In the genomic region with DNA sequence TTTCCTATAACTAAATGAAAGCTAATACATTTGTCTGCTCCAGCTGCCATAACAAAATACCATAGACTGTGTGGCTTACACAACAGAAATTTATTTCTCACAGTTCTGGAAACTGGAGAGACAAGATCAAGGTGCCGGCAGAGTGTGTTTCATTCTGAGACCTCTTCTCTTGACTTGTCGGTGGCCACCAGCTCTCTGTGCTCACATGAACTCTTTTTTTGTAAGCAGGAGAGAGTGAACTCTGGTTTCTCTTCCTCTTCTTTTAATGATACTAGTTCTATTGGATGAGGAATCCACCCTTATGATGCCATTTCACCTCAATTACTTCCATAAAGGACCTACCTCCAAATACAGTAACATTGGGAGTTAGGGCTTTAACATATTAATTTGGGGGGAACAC, we compare ENCODE assay signal across 11 cellular contexts. TPM values are rescaled to one million over a fixed set of nuclear protein-coding genes. Genes with fewer than 3 reads are reported as not detected.
DNase-seq lines count a peak whose midpoint lies in the region; ATAC-seq lines count a peak whose summit lies in the region.
"Had no signal": no experiment of that assay in that cellular context is flagged by ENCODE, and none has a peak within 500 bp of the region (broad histone marks: within the 10 kb centered on the region; RNA-seq: fewer than 3 reads in every experiment).

No MANE protein-coding gene starts in this region.

- no peak for DNase-seq in kidney glomerular epithelial cell (lab: John Stamatoyannopoulos, UW)
- DNase-seq in G401 (ENCODE audit: low spot score): no peak
- no peak for DNase-seq in stimulated activated CD4-positive, alpha-beta T cell treated with anti-CD3 and anti-CD28 coated beads, Interleukin-15, amount 100 ng/mL, for 24 hours
- no peak for DNase-seq in AG08396 (ENCODE audit: low spot score)
- DNase-seq: NCI-H2171 had no signal

- peaks cover 65% of the 10 kb centered on the region for H3K4me1 Mint-ChIP-seq in dendritic cell treated with granulocyte-macrophage colony-stimulating factor and Interleukin-4, amounts not matched to agents 40 ng/mL and 50 ng/mL, for 4 days (ENCODE audit: low read depth)

- no peaks in the 10 kb centered on the region for H3K27me3 Mint-ChIP-seq in dendritic cell treated with granulocyte-macrophage colony-stimulating factor and Interleukin-4, amounts not matched to agents 40 ng/mL and 50 ng/mL, for 4 days

- no peaks in the 10 kb centered on the region for H3K9me3 Mint-ChIP-seq in dendritic cell treated with granulocyte-macrophage colony-stimulating factor and Interleukin-4, amounts not matched to agents 40 ng/mL and 50 ng/mL, for 4 days
- H3K9me3 Mint-ChIP-seq: nephron had no signal

- intact Hi-C loops in dendritic cell treated with granulocyte-macrophage colony-stimulating factor and Interleukin-4, amounts not matched to agents 40 ng/mL and 50 ng/mL, for 4 days (cut with micrococcal nuclease): no loop called here

- H3K4me3 Mint-ChIP-seq in dendritic cell treated with granulocyte-macrophage colony-stimulating factor and Interleukin-4, amounts not matched to agents 40 ng/mL and 50 ng/mL, for 4 days: peak overlapping the region; percentile 23
- H3K4me3 Mint-ChIP-seq: nephron had no signal

- in situ Hi-C loops in G401 (cut with HindIII; ENCODE audit: low sequenced_read_pairs): no loop called here

- ATAC-seq in GM18519 (IDR thresholded peaks at IDR 0.05; ENCODE audit: low FRiP score, unreplicated experiment): peak; percentile 86
- peak; percentile 67 for ATAC-seq in GM21619 (IDR thresholded peaks at IDR 0.05; ENCODE audit: unreplicated experiment)
- ATAC-seq in HG03196 (IDR thresholded peaks at IDR 0.05; ENCODE audit: unreplicated experiment): peak; percentile 55
- ATAC-seq: SK-N-SH treated with all-trans-retinoic acid at 6 μM for 48 hours had no signal

- H3K27ac Mint-ChIP-seq in dendritic cell treated with granulocyte-macrophage colony-stimulating factor and Interleukin-4, amounts not matched to agents 40 ng/mL and 50 ng/mL, for 4 days: peak overlapping the region; percentile 60

- H3K36me3 Mint-ChIP-seq in dendritic cell treated with granulocyte-macrophage colony-stimulating factor and Interleukin-4, amounts not matched to agents 40 ng/mL and 50 ng/mL, for 4 days (ENCODE audit: low read depth): peaks cover 6% of the 10 kb centered on the region

RNA-seq across cellular contexts. Expression of a gene that starts 11.7 kb away (rescaled TPM):
- 0.07 TPM in 1 of 2 replicates, not detected in the other for total RNA-seq in G401 (2014; rRNA removed; shearing (Covaris generic))
